In genomic region chr7:114711244-114711643, GRCh38 we compare ENCODE assay signal across 1 cellular context.
TF ChIP-seq lines count a peak whose summit lies in the region.

No MANE protein-coding gene starts in this region.

TF ChIP-seq in WTC11, 78 proteins besides CTCF, POLR2A, EP300 and RAD21 (continued from another document):
- no peak for TF ChIP-seq E2F4 (CRISPR knock-in tag; IDR thresholded peaks at IDR 0.05; ENCODE audit: borderline replicate concordance, low read depth)
TF ChIP-seq in WTC11: peak in this region for 0.
